ENCODE assay signal across 1 cellular context in the genomic region with DNA sequence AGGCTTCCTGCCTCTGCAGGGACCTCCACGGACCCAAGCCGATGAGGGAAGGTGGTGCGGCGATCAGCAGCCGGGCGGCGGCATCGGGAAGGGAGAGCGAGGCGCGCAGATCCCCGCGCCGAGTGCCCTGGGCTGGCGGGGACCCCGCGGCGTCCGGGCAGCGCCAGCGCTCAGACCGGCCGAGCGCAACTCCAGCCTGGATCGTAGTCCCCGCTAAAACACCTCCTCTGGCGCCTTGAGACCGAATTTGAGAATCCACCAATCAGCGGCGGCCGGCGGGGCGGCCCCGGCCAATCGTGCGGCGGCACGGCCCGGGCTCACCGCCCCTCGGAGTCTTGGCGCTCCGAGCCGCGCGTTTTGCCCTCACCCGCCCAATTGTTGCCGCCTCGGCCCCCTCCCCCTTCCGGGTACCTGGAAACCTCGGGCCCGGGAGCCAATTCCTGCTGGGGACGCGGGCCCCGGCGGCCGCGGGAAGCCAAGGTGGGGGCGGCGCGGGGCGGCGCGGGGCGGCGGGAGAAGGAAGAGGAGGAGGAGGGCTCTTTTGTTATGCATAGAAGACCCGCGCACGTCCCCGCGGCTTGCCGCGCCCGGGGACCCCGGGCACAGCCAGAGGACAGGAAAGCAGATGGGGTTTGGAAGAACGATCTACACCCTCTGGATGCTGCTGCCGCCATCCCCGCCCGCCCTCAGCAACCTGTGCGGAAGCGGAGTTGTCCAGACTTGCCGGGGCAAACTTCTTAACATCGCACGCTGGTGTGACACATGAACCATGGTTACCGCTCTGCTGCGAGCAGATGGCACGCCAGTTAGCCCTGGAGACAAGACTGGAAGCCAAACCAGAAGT.
TF ChIP-seq lines count a peak whose summit lies in the region.

A gene with protein sequence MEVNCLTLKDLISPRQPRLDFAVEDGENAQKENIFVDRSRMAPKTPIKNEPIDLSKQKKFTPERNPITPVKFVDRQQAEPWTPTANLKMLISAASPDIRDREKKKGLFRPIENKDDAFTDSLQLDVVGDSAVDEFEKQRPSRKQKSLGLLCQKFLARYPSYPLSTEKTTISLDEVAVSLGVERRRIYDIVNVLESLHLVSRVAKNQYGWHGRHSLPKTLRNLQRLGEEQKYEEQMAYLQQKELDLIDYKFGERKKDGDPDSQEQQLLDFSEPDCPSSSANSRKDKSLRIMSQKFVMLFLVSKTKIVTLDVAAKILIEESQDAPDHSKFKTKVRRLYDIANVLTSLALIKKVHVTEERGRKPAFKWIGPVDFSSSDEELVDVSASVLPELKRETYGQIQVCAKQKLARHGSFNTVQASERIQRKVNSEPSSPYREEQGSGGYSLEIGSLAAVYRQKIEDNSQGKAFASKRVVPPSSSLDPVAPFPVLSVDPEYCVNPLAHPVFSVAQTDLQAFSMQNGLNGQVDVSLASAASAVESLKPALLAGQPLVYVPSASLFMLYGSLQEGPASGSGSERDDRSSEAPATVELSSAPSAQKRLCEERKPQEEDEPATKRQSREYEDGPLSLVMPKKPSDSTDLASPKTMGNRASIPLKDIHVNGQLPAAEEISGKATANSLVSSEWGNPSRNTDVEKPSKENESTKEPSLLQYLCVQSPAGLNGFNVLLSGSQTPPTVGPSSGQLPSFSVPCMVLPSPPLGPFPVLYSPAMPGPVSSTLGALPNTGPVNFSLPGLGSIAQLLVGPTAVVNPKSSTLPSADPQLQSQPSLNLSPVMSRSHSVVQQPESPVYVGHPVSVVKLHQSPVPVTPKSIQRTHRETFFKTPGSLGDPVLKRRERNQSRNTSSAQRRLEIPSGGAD (minus strand): TSS at position 209 of the 844 bp plus-strand sequence. CDS start 934 bp downstream, outside the sequence.

TF ChIP-seq in SK-N-SH treated with all-trans-retinoic acid at 6 μM for 48 hours, 23 proteins besides CTCF, POLR2A, EP300 and RAD21 (continued from another document):
- TF ChIP-seq ESRRG (CRISPR knock-in tag; IDR thresholded peaks at IDR 0.05) (no peak), TOX (CRISPR knock-in tag; IDR thresholded peaks at IDR 0.05; ENCODE audit: borderline replicate concordance) (no peak), ZNF8 (CRISPR knock-in tag; IDR thresholded peaks at IDR 0.05) (no peak)
- TF ChIP-seq, protein P1, sequence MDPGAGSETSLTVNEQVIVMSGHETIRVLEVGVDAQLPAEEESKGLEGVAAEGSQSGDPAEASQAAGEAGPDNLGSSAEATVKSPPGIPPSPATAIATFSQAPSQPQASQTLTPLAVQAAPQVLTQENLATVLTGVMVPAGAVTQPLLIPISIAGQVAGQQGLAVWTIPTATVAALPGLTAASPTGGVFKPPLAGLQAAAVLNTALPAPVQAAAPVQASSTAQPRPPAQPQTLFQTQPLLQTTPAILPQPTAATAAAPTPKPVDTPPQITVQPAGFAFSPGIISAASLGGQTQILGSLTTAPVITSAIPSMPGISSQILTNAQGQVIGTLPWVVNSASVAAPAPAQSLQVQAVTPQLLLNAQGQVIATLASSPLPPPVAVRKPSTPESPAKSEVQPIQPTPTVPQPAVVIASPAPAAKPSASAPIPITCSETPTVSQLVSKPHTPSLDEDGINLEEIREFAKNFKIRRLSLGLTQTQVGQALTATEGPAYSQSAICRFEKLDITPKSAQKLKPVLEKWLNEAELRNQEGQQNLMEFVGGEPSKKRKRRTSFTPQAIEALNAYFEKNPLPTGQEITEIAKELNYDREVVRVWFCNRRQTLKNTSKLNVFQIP (CRISPR knock-in tag; IDR thresholded peaks at IDR 0.05; ENCODE audit: borderline replicate concordance, low read depth): no peak
TF ChIP-seq in SK-N-SH treated with all-trans-retinoic acid at 6 μM for 48 hours: peak in this region for 0.
